Comparison of ENCODE assay signal across 1 cellular context in the genomic region with DNA sequence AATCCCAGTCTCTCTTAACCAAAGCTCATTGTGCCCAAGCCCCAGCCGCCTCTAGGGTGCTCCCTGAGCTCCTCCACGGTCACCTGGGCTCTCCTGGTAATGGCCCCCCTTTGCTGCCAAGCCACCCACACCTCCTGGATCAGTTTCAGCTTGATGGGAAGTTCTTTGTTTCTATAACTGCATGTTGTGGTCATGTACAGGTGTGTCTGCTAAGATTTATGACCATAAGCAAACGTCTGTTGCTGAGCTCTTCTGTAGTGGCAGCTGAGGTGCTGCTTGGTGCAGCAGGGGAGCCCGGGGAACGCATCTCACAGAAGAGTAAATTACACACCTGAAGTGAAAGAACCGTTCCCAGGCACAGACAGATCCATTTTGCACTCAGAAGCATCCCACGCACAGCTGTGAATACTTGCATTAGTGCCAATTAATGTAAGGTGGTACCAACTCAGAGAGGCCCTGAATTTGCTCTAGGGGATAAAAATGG.
TF ChIP-seq lines count a peak whose summit lies in the region.

No MANE protein-coding gene starts in this region.

TF ChIP-seq in GM23338, 12 proteins besides CTCF, POLR2A, EP300 and RAD21 (continued from another document):
- TF ChIP-seq, protein P1, sequence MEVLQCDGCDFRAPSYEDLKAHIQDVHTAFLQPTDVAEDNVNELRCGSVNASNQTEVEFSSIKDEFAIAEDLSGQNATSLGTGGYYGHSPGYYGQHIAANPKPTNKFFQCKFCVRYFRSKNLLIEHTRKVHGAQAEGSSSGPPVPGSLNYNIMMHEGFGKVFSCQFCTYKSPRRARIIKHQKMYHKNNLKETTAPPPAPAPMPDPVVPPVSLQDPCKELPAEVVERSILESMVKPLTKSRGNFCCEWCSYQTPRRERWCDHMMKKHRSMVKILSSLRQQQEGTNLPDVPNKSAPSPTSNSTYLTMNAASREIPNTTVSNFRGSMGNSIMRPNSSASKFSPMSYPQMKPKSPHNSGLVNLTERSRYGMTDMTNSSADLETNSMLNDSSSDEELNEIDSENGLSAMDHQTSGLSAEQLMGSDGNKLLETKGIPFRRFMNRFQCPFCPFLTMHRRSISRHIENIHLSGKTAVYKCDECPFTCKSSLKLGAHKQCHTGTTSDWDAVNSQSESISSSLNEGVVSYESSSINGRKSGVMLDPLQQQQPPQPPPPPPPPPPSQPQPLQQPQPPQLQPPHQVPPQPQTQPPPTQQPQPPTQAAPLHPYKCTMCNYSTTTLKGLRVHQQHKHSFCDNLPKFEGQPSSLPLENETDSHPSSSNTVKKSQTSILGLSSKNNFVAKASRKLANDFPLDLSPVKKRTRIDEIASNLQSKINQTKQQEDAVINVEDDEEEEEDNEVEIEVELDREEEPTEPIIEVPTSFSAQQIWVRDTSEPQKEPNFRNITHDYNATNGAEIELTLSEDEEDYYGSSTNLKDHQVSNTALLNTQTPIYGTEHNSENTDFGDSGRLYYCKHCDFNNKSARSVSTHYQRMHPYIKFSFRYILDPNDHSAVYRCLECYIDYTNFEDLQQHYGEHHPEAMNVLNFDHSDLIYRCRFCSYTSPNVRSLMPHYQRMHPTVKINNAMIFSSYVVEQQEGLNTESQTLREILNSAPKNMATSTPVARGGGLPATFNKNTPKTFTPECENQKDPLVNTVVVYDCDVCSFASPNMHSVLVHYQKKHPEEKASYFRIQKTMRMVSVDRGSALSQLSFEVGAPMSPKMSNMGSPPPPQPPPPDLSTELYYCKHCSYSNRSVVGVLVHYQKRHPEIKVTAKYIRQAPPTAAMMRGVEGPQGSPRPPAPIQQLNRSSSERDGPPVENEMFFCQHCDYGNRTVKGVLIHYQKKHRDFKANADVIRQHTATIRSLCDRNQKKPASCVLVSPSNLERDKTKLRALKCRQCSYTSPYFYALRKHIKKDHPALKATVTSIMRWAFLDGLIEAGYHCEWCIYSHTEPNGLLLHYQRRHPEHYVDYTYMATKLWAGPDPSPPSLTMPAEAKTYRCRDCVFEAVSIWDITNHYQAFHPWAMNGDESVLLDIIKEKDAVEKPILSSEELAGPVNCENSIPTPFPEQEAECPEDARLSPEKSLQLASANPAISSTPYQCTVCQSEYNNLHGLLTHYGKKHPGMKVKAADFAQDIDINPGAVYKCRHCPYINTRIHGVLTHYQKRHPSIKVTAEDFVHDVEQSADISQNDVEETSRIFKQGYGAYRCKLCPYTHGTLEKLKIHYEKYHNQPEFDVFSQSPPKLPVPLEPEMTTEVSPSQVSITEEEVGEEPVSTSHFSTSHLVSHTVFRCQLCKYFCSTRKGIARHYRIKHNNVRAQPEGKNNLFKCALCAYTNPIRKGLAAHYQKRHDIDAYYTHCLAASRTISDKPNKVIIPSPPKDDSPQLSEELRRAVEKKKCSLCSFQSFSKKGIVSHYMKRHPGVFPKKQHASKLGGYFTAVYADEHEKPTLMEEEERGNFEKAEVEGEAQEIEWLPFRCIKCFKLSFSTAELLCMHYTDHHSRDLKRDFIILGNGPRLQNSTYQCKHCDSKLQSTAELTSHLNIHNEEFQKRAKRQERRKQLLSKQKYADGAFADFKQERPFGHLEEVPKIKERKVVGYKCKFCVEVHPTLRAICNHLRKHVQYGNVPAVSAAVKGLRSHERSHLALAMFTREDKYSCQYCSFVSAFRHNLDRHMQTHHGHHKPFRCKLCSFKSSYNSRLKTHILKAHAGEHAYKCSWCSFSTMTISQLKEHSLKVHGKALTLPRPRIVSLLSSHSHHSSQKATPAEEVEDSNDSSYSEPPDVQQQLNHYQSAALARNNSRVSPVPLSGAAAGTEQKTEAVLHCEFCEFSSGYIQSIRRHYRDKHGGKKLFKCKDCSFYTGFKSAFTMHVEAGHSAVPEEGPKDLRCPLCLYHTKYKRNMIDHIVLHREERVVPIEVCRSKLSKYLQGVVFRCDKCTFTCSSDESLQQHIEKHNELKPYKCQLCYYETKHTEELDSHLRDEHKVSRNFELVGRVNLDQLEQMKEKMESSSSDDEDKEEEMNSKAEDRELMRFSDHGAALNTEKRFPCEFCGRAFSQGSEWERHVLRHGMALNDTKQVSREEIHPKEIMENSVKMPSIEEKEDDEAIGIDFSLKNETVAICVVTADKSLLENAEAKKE (CRISPR knock-in tag; IDR thresholded peaks at IDR 0.05) = no peak
